Comparison of ENCODE assay signal across 10 cellular contexts in the genomic region with DNA sequence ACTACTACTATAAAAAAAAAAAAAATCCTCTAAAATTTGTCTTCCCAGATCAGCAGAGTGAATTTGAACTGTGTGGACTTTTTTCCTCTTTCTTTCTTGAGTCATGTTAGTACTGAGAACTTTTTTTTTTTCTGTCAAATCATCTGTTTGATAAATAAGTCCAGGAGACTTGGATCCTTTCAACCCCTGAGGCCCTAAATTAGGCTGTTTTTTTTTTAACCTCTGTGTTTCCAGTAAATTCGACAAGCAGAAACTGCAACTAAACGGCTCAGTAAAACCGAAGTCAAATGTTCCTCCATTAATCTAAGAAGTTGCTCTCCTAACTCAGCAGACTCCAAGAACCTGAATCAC. TPM values are rescaled to one million over a fixed set of nuclear protein-coding genes. Genes with fewer than 3 reads are reported as not detected.
A peak's percentile ranks its signal among the peaks of the same experiment; 100 is the strongest.
DNase-seq lines count a peak whose midpoint lies in the region; ATAC-seq, FAIRE-seq and TF ChIP-seq lines count a peak whose summit lies in the region.
"Had no signal": no experiment of that assay in that cellular context is flagged by ENCODE, and none has a peak within 500 bp of the region (broad histone marks: within the 10 kb centered on the region; RNA-seq: fewer than 3 reads in every experiment).

No MANE protein-coding gene starts in this region.

- DNase-seq in activated CD4-positive, alpha-beta T cell treated with anti-CD3 and anti-CD28 coated beads, Interleukin-2, amount 10 ng/mL, durations not matched to agents 7 days and 5 days, result no peak
- DNase-seq in activated CD4-positive, alpha-beta T cell treated with anti-CD3 and anti-CD28 coated beads, Interleukin-2, amount 50 U/mL, for 1 hour, result no peak
- no peak for DNase-seq in keratinocyte (ENCODE audit: low read depth, low spot score)
- no peak for DNase-seq in COLO668 (lab: John Stamatoyannopoulos, UW; ENCODE audit: unreplicated experiment)
- no peak for DNase-seq in DMS53 (lab: John Stamatoyannopoulos, UW)

- peak overlapping the region in 1 of 3 experiments; percentile 45 for H3K4me3 ChIP-seq in keratinocyte (ENCODE audit: control insufficient read depth in 2 of 3, extremely low read depth in 1 of 3, insufficient read depth in 2 of 3, low read depth in 1 of 3, low read length in 3 of 3)
- H3K4me3 ChIP-seq in subcutaneous abdominal adipose tissue (ENCODE audit: low read depth in 1 of 5, low read length in 5 of 5), result peak overlapping the region; percentile 44 to 86 (median 79)
- H3K4me3 ChIP-seq: body of pancreas had no signal

- H3K27me3 ChIP-seq in keratinocyte (ENCODE audit: control insufficient read depth, extremely low read depth, insufficient read depth, low read length), result no peaks in the 10 kb centered on the region
- H3K27me3 ChIP-seq in subcutaneous abdominal adipose tissue (ENCODE audit: control insufficient read depth in 5 of 5, insufficient read depth in 4 of 5, low read length in 5 of 5), result no peaks in the 10 kb centered on the region
- H3K27me3 ChIP-seq: body of pancreas had no signal

- H3K36me3 ChIP-seq in keratinocyte (ENCODE audit: control insufficient read depth in 2 of 2, extremely low read depth in 1 of 2, insufficient read depth in 2 of 2, low read length in 2 of 2) (no peaks in the 10 kb centered on the region), subcutaneous abdominal adipose tissue (ENCODE audit: control insufficient read depth in 5 of 5, insufficient read depth in 5 of 5, low read length in 5 of 5) (peaks cover 16 to 33% (median 17%) of the 10 kb centered on the region in 5 donors)

- CTCF ChIA-PET in activated CD4-positive, alpha-beta T cell treated with anti-CD3 and anti-CD28 coated beads, Interleukin-2, amount 10 ng/mL, durations not matched to agents 7 days and 5 days (lab: Charles Lee), result interaction anchor here (0.9 to 2.3 kb wide), 9 partner anchors 10 to 145 kb away, joined by 3 to 9 read pairs (median 4); no protein-coding TSS in a partner anchor

- H3K4me1 ChIP-seq in keratinocyte (ENCODE audit: control insufficient read depth, extremely low read depth, insufficient read depth, low read length) (peaks cover 37% of the 10 kb centered on the region), subcutaneous abdominal adipose tissue (ENCODE audit: control insufficient read depth in 5 of 5, insufficient read depth in 5 of 5, low read length in 5 of 5) (peaks cover 12 to 67% (median 62%) of the 10 kb centered on the region in 5 donors)

- H4K20me1 ChIP-seq in keratinocyte (ENCODE audit: control insufficient read depth, extremely low read depth, insufficient read depth, low read length), result no peaks in the 10 kb centered on the region

- H3K9me3 ChIP-seq in keratinocyte (ENCODE audit: control insufficient read depth, low read depth, low read length) (no peaks in the 10 kb centered on the region), subcutaneous abdominal adipose tissue (ENCODE audit: control insufficient read depth in 5 of 5, low read length in 5 of 5) (no peaks in the 10 kb centered on the region)
- H3K9me3 ChIP-seq: body of pancreas had no signal

- FAIRE-seq in keratinocyte (lab: Jason Lieb, UNC), result no peak

- no peak for ATAC-seq in HG03378 (IDR thresholded peaks at IDR 0.05; ENCODE audit: unreplicated experiment)
- ATAC-seq: body of pancreas, HCT116 had no signal

- H3K9ac ChIP-seq in keratinocyte (ENCODE audit: control insufficient read depth, extremely low read depth, insufficient read depth, low read length), result peak overlapping the region; percentile 36
- H3K9ac ChIP-seq in subcutaneous abdominal adipose tissue (ENCODE audit: low read length in 5 of 5), result peak overlapping the region; percentile 1 to 99 (median 77)

- peak overlapping the region; percentile 63 for H3K4me2 ChIP-seq in keratinocyte (ENCODE audit: control insufficient read depth, extremely low read depth, insufficient read depth, low read depth, low read length)

- POLR2A ChIA-PET in activated CD4-positive, alpha-beta T cell treated with anti-CD3 and anti-CD28 coated beads, Interleukin-2, amount 10 ng/mL, durations not matched to agents 7 days and 5 days (lab: Charles Lee), result interaction anchor here (0.7 to 1.0 kb wide), 3 partner anchors 22 to 93 kb away, joined by 3 to 4 read pairs (median 3); no protein-coding TSS in a partner anchor

- H3K27ac Mint-ChIP-seq in activated CD4-positive, alpha-beta T cell treated with anti-CD3 and anti-CD28 coated beads, Interleukin-2, amount 10 ng/mL, durations not matched to agents 7 days and 5 days, result peak overlapping the region; percentile 87
- peak overlapping the region; percentile 61 for H3K27ac Mint-ChIP-seq in activated naive CD8-positive, alpha-beta T cell

- no peaks in the 10 kb centered on the region for H3K9me1 ChIP-seq in keratinocyte (ENCODE audit: control insufficient read depth, extremely low read depth, insufficient read depth, low read length)

- peak overlapping the region; percentile 90 for H3K4me3 Mint-ChIP-seq in activated CD4-positive, alpha-beta T cell treated with anti-CD3 and anti-CD28 coated beads, Interleukin-2, amount 10 ng/mL, durations not matched to agents 7 days and 5 days
- H3K4me3 Mint-ChIP-seq in activated naive CD8-positive, alpha-beta T cell, result peak overlapping the region; percentile 66

- H3K4me1 Mint-ChIP-seq in activated CD4-positive, alpha-beta T cell treated with anti-CD3 and anti-CD28 coated beads, Interleukin-2, amount 10 ng/mL, durations not matched to agents 7 days and 5 days, result peaks cover 59% of the 10 kb centered on the region
- H3K4me1 Mint-ChIP-seq in activated naive CD8-positive, alpha-beta T cell (ENCODE audit: low read depth), result peaks cover 44% of the 10 kb centered on the region

- TF ChIP-seq CTCF in keratinocyte (optimal IDR thresholded peaks at IDR 0.05 in 1 of 3, IDR thresholded peaks at IDR 0.05 in 1 of 3, conservative IDR thresholded peaks at IDR 0.05 in 1 of 3; ENCODE audit: extremely low read depth in 1 of 3, insufficient read depth in 2 of 3, low read length in 3 of 3), result no peak

- H3K36me3 Mint-ChIP-seq in activated CD4-positive, alpha-beta T cell treated with anti-CD3 and anti-CD28 coated beads, Interleukin-2, amount 10 ng/mL, durations not matched to agents 7 days and 5 days (ENCODE audit: low read depth), result peaks cover 35% of the 10 kb centered on the region
- H3K36me3 Mint-ChIP-seq in activated naive CD8-positive, alpha-beta T cell, result no peaks in the 10 kb centered on the region

- no peak overlapping the region for H2AFZ ChIP-seq in keratinocyte (ENCODE audit: control insufficient read depth, low read length)

- no peaks in the 10 kb centered on the region for H3K9me3 Mint-ChIP-seq in activated CD4-positive, alpha-beta T cell treated with anti-CD3 and anti-CD28 coated beads, Interleukin-2, amount 10 ng/mL, durations not matched to agents 7 days and 5 days
- H3K9me3 Mint-ChIP-seq in activated naive CD8-positive, alpha-beta T cell (ENCODE audit: low read depth), result no peaks in the 10 kb centered on the region

- dilution Hi-C loops in keratinocyte (cut with MboI; ENCODE audit: extremely low pct_ligation_motif_present, low sequenced_read_pairs), result no loop called here

- H3K79me2 ChIP-seq in keratinocyte (ENCODE audit: control insufficient read depth, insufficient read depth, low read length), result no peaks in the 10 kb centered on the region

- H3K27ac ChIP-seq in keratinocyte (ENCODE audit: control insufficient read depth, insufficient read depth, low read length) (peak overlapping the region; percentile 13), subcutaneous abdominal adipose tissue (ENCODE audit: low read depth, low read length) (peak overlapping the region; percentile 99)

- no peaks in the 10 kb centered on the region for H3K27me3 Mint-ChIP-seq in activated CD4-positive, alpha-beta T cell treated with anti-CD3 and anti-CD28 coated beads, Interleukin-2, amount 10 ng/mL, durations not matched to agents 7 days and 5 days
- H3K27me3 Mint-ChIP-seq in activated naive CD8-positive, alpha-beta T cell, result no peaks in the 10 kb centered on the region

RNA-seq across cellular contexts. Expression of a gene that starts 2.7 kb away (rescaled TPM):
- total RNA-seq in activated CD4-positive, alpha-beta T cell treated with anti-CD3 and anti-CD28 coated beads, Interleukin-2, amount 10 ng/mL, durations not matched to agents 7 days and 5 days, result 10 to 100 TPM; 12.6 to 13.1 TPM
- 0.88 to 4.9 TPM (median 4.0 TPM) in 3 replicates for polyA plus RNA-seq in keratinocyte
- polyA plus RNA-seq in keratinocyte (2011; ENCODE audit: low read depth), result 21.9 TPM
- polyA plus RNA-seq in keratinocyte (2011; cell fraction: cytosol; rRNA removed), result 1.2 TPM in 2 replicates
- polyA plus RNA-seq in keratinocyte (2011; cell fraction: nucleus; rRNA removed), result 6.9 and 7.1 TPM in 2 replicates
- 0.85 and 28.0 TPM in 2 replicates for polyA plus RNA-seq in keratinocyte (2012; ENCODE audit: low replicate concordance)
- polyA minus RNA-seq in keratinocyte, result 3.2 to 5.0 TPM (median 4.5 TPM) in 3 replicates
- not detected for polyA minus RNA-seq in keratinocyte (2011; cell fraction: cytosol; rRNA and poly(A)+ RNA removed)
- polyA minus RNA-seq in keratinocyte (2011; cell fraction: nucleus; rRNA and poly(A)+ RNA removed), result 4.8 and 5.6 TPM in 2 replicates
